ENCODE assay signal across 16 cellular contexts in the genomic region with DNA sequence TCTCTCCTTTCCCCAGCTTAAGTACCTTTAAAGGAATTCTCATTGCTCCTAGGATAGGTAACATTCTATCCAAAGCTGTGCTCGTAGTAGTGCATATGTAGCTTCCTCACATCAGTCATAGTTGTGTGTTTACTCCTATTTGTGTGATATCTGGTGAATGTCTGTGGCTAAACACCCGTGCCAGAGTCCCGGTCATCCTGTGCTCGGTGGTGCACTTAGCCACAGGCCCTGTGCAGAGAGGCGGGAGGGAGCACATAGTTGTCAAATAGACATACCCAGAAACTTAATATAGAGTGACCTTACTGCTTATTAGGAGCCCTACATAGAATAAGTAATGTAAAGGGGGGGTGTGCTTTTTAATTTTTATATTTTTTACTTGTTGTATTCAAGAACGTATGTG.
DNase-seq lines count a peak whose midpoint lies in the region; ATAC-seq and TF ChIP-seq lines count a peak whose summit lies in the region.
"Had no signal": no experiment of that assay in that cellular context is flagged by ENCODE, and none has a peak within 500 bp of the region (broad histone marks: within the 10 kb centered on the region; RNA-seq: fewer than 3 reads in every experiment).

No MANE protein-coding gene starts in this region.

- peaks cover 38% of the 10 kb centered on the region for H3K79me2 ChIP-seq in mammary epithelial cell (ENCODE audit: insufficient read depth, low read length)

- no peak overlapping the region for H2AFZ ChIP-seq in mammary epithelial cell (ENCODE audit: low read depth, low read length)
- H2AFZ ChIP-seq: GM23338 had no signal

- POLR2A ChIA-PET in MCF 10A (lab: Yijun Ruan, JAX), result no interaction called here
- POLR2A ChIA-PET in WTC11 (lab: Charles Lee), result no interaction called here

- in situ Hi-C loops in mammary epithelial cell (cut with MboI; ENCODE audit: low sequenced_read_pairs in 2 of 2), result no loop called here

- no peak overlapping the region for H3K4me2 ChIP-seq in mammary epithelial cell (ENCODE audit: insufficient read depth, low read depth, low read length)
- H3K4me2 ChIP-seq: GM23338 had no signal

- ATAC-seq in GM21723 (IDR thresholded peaks at IDR 0.05; ENCODE audit: unreplicated experiment) (peak; percentile 33), WTC11 (no peak), upper lobe of right lung (no peak)
- peak; percentile 39 for ATAC-seq in stimulated activated effector memory CD8-positive, alpha-beta T cell treated with anti-CD3 and anti-CD28 coated beads, Interleukin-12 subunit alpha, Interleukin-12 subunit beta, amount 100 ng/mL, for 72 hours
- ATAC-seq: GM23338 had no signal

- dilution Hi-C loops in mammary epithelial cell (cut with HindIII; ENCODE audit: low sequenced_read_pairs), result no loop called here

- H3K27me3 Mint-ChIP-seq in MCF 10A (ENCODE audit: insufficient read depth, unreplicated experiment), result no peaks in the 10 kb centered on the region
- H3K27me3 Mint-ChIP-seq in WTC11 (ENCODE audit: low read depth), result no peaks in the 10 kb centered on the region

- no peak overlapping the region for H3K4me3 Mint-ChIP-seq in MCF 10A (ENCODE audit: unreplicated experiment)
- no peak overlapping the region for H3K4me3 Mint-ChIP-seq in WTC11
- H3K4me3 Mint-ChIP-seq in stimulated activated effector memory CD8-positive, alpha-beta T cell treated with anti-CD3 and anti-CD28 coated beads, Interleukin-12 subunit alpha, Interleukin-12 subunit beta, amount 100 ng/mL, for 72 hours, result no peak overlapping the region
- H3K4me3 Mint-ChIP-seq: GM23338 had no signal

- no TSS peak for BruUV-seq in mammary epithelial cell (replicated peaks; lab: Mats Ljungman, UMichigan)
- BruUV-seq in MCF 10A (replicated peaks; lab: Mats Ljungman, UMichigan), result no TSS peak

- intact Hi-C loops in mammary epithelial cell (cut with micrococcal nuclease), result no loop called here
- intact Hi-C loops in MCF 10A (cut with micrococcal nuclease), result no loop called here
- intact Hi-C loops in upper lobe of right lung (cut with DNase I), result no loop called here

- 99% methylated on average over 6 of the region's 6 CpGs for WGBS in mammary epithelial cell (ENCODE audit: low coverage, missing lambda C conversion rate)

- no peaks in the 10 kb centered on the region for H4K20me1 ChIP-seq in mammary epithelial cell (ENCODE audit: insufficient read depth, low read length)

- no peaks in the 10 kb centered on the region for H3K9me3 ChIP-seq in mammary epithelial cell (replicated peaks; ENCODE audit: insufficient read depth, low read length)
- H3K9me3 ChIP-seq in upper lobe of right lung, result no peaks in the 10 kb centered on the region
- H3K9me3 ChIP-seq: Caco-2 had no signal

- DNase-seq in mammary epithelial cell (no peak), MCF 10A (ENCODE audit: unreplicated experiment) (no peak), WTC11 (ENCODE audit: low spot score) (no peak), NOMO-1 (lab: John Stamatoyannopoulos, UW; ENCODE audit: unreplicated experiment in 2 of 2) (no peak), SK-N-DZ (ENCODE audit: low spot score) (no peak), upper lobe of right lung (no peak)
- no peak for DNase-seq in stimulated activated effector memory CD8-positive, alpha-beta T cell treated with anti-CD3 and anti-CD28 coated beads, Interleukin-12 subunit alpha, Interleukin-12 subunit beta, amount 100 ng/mL, for 72 hours (ENCODE audit: low spot score in 2 of 2)
- DNase-seq: activated CD4-positive, alpha-beta T cell treated with anti-CD3 and anti-CD28 coated beads, Interleukin-2, amount 50 U/mL, for 4 hours; activated gamma-delta T cell; Caco-2; NCI-H2081 treated with DMSO at 0.1 percent for 48 hours; NCI-H748 treated with DMSO at 0.1 percent for 48 hours; small intestine; T-helper 9 cell had no signal

- H3K4me1 ChIP-seq in mammary epithelial cell (ENCODE audit: insufficient read depth, low read length) (no peaks in the 10 kb centered on the region), upper lobe of right lung (no peaks in the 10 kb centered on the region)
- H3K4me1 ChIP-seq: Caco-2 had no signal

- H3K9me3 Mint-ChIP-seq in MCF 10A (ENCODE audit: unreplicated experiment) (no peaks in the 10 kb centered on the region), WTC11 (no peaks in the 10 kb centered on the region)
- H3K9me3 Mint-ChIP-seq in stimulated activated effector memory CD8-positive, alpha-beta T cell treated with anti-CD3 and anti-CD28 coated beads, Interleukin-12 subunit alpha, Interleukin-12 subunit beta, amount 100 ng/mL, for 72 hours, result no peaks in the 10 kb centered on the region
- H3K9me3 Mint-ChIP-seq: GM23338 had no signal

- H3K4me1 Mint-ChIP-seq in MCF 10A (ENCODE audit: insufficient read depth, unreplicated experiment) (no peaks in the 10 kb centered on the region), WTC11 (peaks cover 16% of the 10 kb centered on the region)
- peaks cover 29% of the 10 kb centered on the region for H3K4me1 Mint-ChIP-seq in stimulated activated effector memory CD8-positive, alpha-beta T cell treated with anti-CD3 and anti-CD28 coated beads, Interleukin-12 subunit alpha, Interleukin-12 subunit beta, amount 100 ng/mL, for 72 hours

- H3K27ac ChIP-seq in mammary epithelial cell (ENCODE audit: insufficient read depth, low read depth, low read length), result peak overlapping the region; percentile 3
- no peak overlapping the region for H3K27ac ChIP-seq in upper lobe of right lung

- H3K9ac ChIP-seq in mammary epithelial cell (ENCODE audit: insufficient read depth, low read length), result no peak overlapping the region

- no peaks in the 10 kb centered on the region for H3K27me3 ChIP-seq in mammary epithelial cell (ENCODE audit: insufficient read depth, low read length)
- no peaks in the 10 kb centered on the region for H3K27me3 ChIP-seq in upper lobe of right lung

- H3K36me3 ChIP-seq in mammary epithelial cell (ENCODE audit: insufficient read depth, low read length), result peaks cover 17% of the 10 kb centered on the region
- H3K36me3 ChIP-seq in upper lobe of right lung, result peaks cover 36% of the 10 kb centered on the region

- CTCF ChIA-PET in mammary epithelial cell (lab: Charles Lee; ENCODE audit: low non-redundant PET) (no interaction called here), MCF 10A (lab: Yijun Ruan, JAX) (interaction anchor here (0.6 kb wide), 1 partner anchor 124 kb away, joined by 4 read pairs; no protein-coding TSS in a partner anchor), WTC11 (lab: Charles Lee) (interaction anchor here (1.5 kb wide), 1 partner anchor 122 kb away, joined by 3 read pairs; no protein-coding TSS in a partner anchor)

- no peak overlapping the region for H3K4me3 ChIP-seq in mammary epithelial cell (replicated peaks in 1 of 3; ENCODE audit: insufficient read depth in 1 of 3, low read depth in 2 of 3, low read length in 3 of 3)
- no peak overlapping the region for H3K4me3 ChIP-seq in upper lobe of right lung
- H3K4me3 ChIP-seq: GM23338 had no signal

- H3K36me3 Mint-ChIP-seq in MCF 10A (ENCODE audit: insufficient read depth, unreplicated experiment), result peaks cover 43% of the 10 kb centered on the region
- H3K36me3 Mint-ChIP-seq in WTC11, result peaks cover 27% of the 10 kb centered on the region
- H3K36me3 Mint-ChIP-seq in stimulated activated effector memory CD8-positive, alpha-beta T cell treated with anti-CD3 and anti-CD28 coated beads, Interleukin-12 subunit alpha, Interleukin-12 subunit beta, amount 100 ng/mL, for 72 hours, result peaks cover 89% of the 10 kb centered on the region

- H3K27ac Mint-ChIP-seq in MCF 10A (ENCODE audit: low read depth, unreplicated experiment) (no peak overlapping the region), WTC11 (peak overlapping the region; percentile 54; the same call in 1 of the 2 replicates)
- H3K27ac Mint-ChIP-seq in stimulated activated effector memory CD8-positive, alpha-beta T cell treated with anti-CD3 and anti-CD28 coated beads, Interleukin-12 subunit alpha, Interleukin-12 subunit beta, amount 100 ng/mL, for 72 hours, result no peak overlapping the region
- H3K27ac Mint-ChIP-seq: GM23338 had no signal

- TF ChIP-seq CTCF in mammary epithelial cell (conservative IDR thresholded peaks at IDR 0.05 in 1 of 2, IDR thresholded peaks at IDR 0.05 in 1 of 2; ENCODE audit: extremely low read depth in 1 of 2, insufficient read depth in 1 of 2, low read depth in 1 of 2, low read length in 2 of 2) (no peak), MCF 10A (IDR thresholded peaks at IDR 0.05; ENCODE audit: unreplicated experiment) (no peak), WTC11 (IDR thresholded peaks at IDR 0.05) (no peak), upper lobe of right lung (IDR thresholded peaks at IDR 0.05) (no peak)

TF ChIP-seq in WTC11, 78 proteins besides CTCF, POLR2A, EP300 and RAD21:
- TF ChIP-seq PRRX2 (CRISPR knock-in tag; IDR thresholded peaks at IDR 0.05) (no peak), TCF7 (CRISPR knock-in tag; IDR thresholded peaks at IDR 0.05; ENCODE audit: low read depth) (no peak), ZBTB21 (CRISPR knock-in tag; IDR thresholded peaks at IDR 0.05; ENCODE audit: borderline replicate concordance) (no peak), RORB (CRISPR knock-in tag; IDR thresholded peaks at IDR 0.05) (no peak)
- TF ChIP-seq, protein P1, sequence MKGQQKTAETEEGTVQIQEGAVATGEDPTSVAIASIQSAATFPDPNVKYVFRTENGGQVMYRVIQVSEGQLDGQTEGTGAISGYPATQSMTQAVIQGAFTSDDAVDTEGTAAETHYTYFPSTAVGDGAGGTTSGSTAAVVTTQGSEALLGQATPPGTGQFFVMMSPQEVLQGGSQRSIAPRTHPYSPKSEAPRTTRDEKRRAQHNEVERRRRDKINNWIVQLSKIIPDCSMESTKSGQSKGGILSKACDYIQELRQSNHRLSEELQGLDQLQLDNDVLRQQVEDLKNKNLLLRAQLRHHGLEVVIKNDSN (CRISPR knock-in tag; IDR thresholded peaks at IDR 0.05), result no peak
TF ChIP-seq in WTC11: peak in this region for 0.

Comparison
In these comparisons a context has a peak if more than half of its experiments do, and no peak if none do; other contexts are left out.
1. ATAC-seq: peak in GM21723 (single experiment) and stimulated activated effector memory CD8-positive, alpha-beta T cell treated with anti-CD3 and anti-CD28 coated beads, Interleukin-12 subunit alpha, Interleukin-12 subunit beta, amount 100 ng/mL, for 72 hours (single experiment); none in WTC11 (single experiment) and upper lobe of right lung (single experiment).